12 cellular contexts compared by ENCODE assay signal in genomic region chr2:43193652-43193995, GRCh38. TPM values are rescaled to one million over a fixed set of nuclear protein-coding genes. Genes with fewer than 3 reads are reported as not detected.
A peak's percentile ranks its signal among the peaks of the same experiment; 100 is the strongest.
DNase-seq lines count a peak whose midpoint lies in the region; ATAC-seq and TF ChIP-seq lines count a peak whose summit lies in the region.
"Had no signal": no experiment of that assay in that cellular context is flagged by ENCODE, and none has a peak within 500 bp of the region (broad histone marks: within the 10 kb centered on the region; RNA-seq: fewer than 3 reads in every experiment).

No MANE protein-coding gene starts in this region.

- peak overlapping the region; percentile 93 for H3K27ac Mint-ChIP-seq in activated naive CD4-positive, alpha-beta T cell treated with anti-CD3 and anti-CD28 coated beads for 36 hours
- H3K27ac Mint-ChIP-seq in activated T-helper 17 cell treated with anti-CD3 and anti-CD28 coated beads, Interleukin-2, amount 50 U/mL, for 72 hours: peak overlapping the region; percentile 98

- H3K9me3 ChIP-seq in mesenchymal stem cell (ENCODE audit: control insufficient read depth, low read length) (no peaks in the 10 kb centered on the region), upper lobe of left lung (no peaks in the 10 kb centered on the region)

- no peak overlapping the region for H3K4me2 ChIP-seq in mesenchymal stem cell (ENCODE audit: low read length, poor library complexity, severe bottlenecking)
- H3K4me2 ChIP-seq: KMS-11 had no signal

- no peaks in the 10 kb centered on the region for H3K27me3 Mint-ChIP-seq in activated naive CD4-positive, alpha-beta T cell treated with anti-CD3 and anti-CD28 coated beads for 36 hours (ENCODE audit: low read depth)
- no peaks in the 10 kb centered on the region for H3K27me3 Mint-ChIP-seq in activated T-helper 17 cell treated with anti-CD3 and anti-CD28 coated beads, Interleukin-2, amount 50 U/mL, for 72 hours

- H2BK15ac ChIP-seq in mesenchymal stem cell (ENCODE audit: low read depth, poor library complexity, severe bottlenecking): no peak overlapping the region

- peak overlapping the region in 1 of 2 experiments; percentile 13 for H3K14ac ChIP-seq in mesenchymal stem cell (ENCODE audit: low read length in 2 of 2)

- no peak overlapping the region for H2BK120ac ChIP-seq in mesenchymal stem cell (ENCODE audit: low read depth, low read length)

- H2BK5ac ChIP-seq in mesenchymal stem cell (ENCODE audit: low read depth, low read length, poor library complexity, severe bottlenecking): peak overlapping the region; percentile 54

- TF ChIP-seq EP300 in upper lobe of left lung (IDR thresholded peaks at IDR 0.05): no peak

- no peak overlapping the region for H3K4me3 ChIP-seq in mesenchymal stem cell (ENCODE audit: insufficient read depth in 1 of 2, low read depth in 1 of 2, low read length in 2 of 2)
- H3K4me3 ChIP-seq in upper lobe of left lung: no peak overlapping the region
- H3K4me3 ChIP-seq: coronary artery had no signal

- H3K9me3 Mint-ChIP-seq in activated naive CD4-positive, alpha-beta T cell treated with anti-CD3 and anti-CD28 coated beads for 36 hours: no peaks in the 10 kb centered on the region
- H3K9me3 Mint-ChIP-seq in activated T-helper 17 cell treated with anti-CD3 and anti-CD28 coated beads, Interleukin-2, amount 50 U/mL, for 72 hours: no peaks in the 10 kb centered on the region

- H3K4ac ChIP-seq in mesenchymal stem cell (ENCODE audit: low read depth in 1 of 2, low read length in 2 of 2): no peak overlapping the region

- CTCF ChIA-PET in activated naive CD4-positive, alpha-beta T cell treated with anti-CD3 and anti-CD28 coated beads for 36 hours (lab: Charles Lee): interaction anchor here (0.9 to 4.9 kb wide), 6 partner anchors 16 to 61 kb away, joined by 3 to 23 read pairs (median 10); partner anchors contain the start of gene ZFP36L2

- peak overlapping the region; percentile 22 for H4K8ac ChIP-seq in mesenchymal stem cell (ENCODE audit: low read length)

- H2BK12ac ChIP-seq in mesenchymal stem cell (ENCODE audit: low read length in 2 of 2): peak overlapping the region in 1 of 2 experiments; percentile 70

- H3K36me3 ChIP-seq in mesenchymal stem cell (ENCODE audit: control insufficient read depth in 1 of 2, insufficient read depth in 2 of 2, low read depth in 1 of 2, low read length in 2 of 2): peaks cover 0 to 3% of the 10 kb centered on the region in 2 experiments
- H3K36me3 ChIP-seq in upper lobe of left lung: no peaks in the 10 kb centered on the region

- TF ChIP-seq CTCF in upper lobe of left lung (IDR thresholded peaks at IDR 0.05): no peak

- H3K4me1 ChIP-seq in mesenchymal stem cell (ENCODE audit: control insufficient read depth, insufficient read depth, low read depth, low read length) (peaks cover 51% of the 10 kb centered on the region), upper lobe of left lung (peaks cover 8 to 25% (median 22%) of the 10 kb centered on the region in 4 donors)
- H3K4me1 ChIP-seq: parathyroid adenoma had no signal

- H3K27me3 ChIP-seq in mesenchymal stem cell (ENCODE audit: control insufficient read depth in 1 of 2, insufficient read depth in 1 of 2, low read length in 2 of 2): no peaks in the 10 kb centered on the region
- no peaks in the 10 kb centered on the region for H3K27me3 ChIP-seq in upper lobe of left lung

- H3K9ac ChIP-seq in mesenchymal stem cell (ENCODE audit: low read length): no peak overlapping the region
- H3K9ac ChIP-seq: KMS-11, parathyroid adenoma had no signal

- DNase-seq in activated naive CD4-positive, alpha-beta T cell treated with anti-CD3 and anti-CD28 coated beads for 36 hours: no peak
- no peak for DNase-seq in activated naive CD4-positive, alpha-beta T cell treated with Interleukin-2 at 50 U/mL for 16 hours
- DNase-seq in mesenchymal stem cell: no peak
- no peak for DNase-seq in upper lobe of left lung
- DNase-seq in foreskin melanocyte: no peak
- DNase-seq in NCI-H748 treated with DMSO at 0.1 percent for 48 hours (lab: John Stamatoyannopoulos, UW): no peak

- H3K18ac ChIP-seq in mesenchymal stem cell (ENCODE audit: low read depth in 1 of 2, low read length in 2 of 2): peak overlapping the region; percentile 14 to 37

- no peak overlapping the region for H4K91ac ChIP-seq in mesenchymal stem cell (ENCODE audit: low read length)

- ATAC-seq in activated T-helper 17 cell treated with anti-CD3 and anti-CD28 coated beads, Interleukin-2, amount 50 U/mL, for 72 hours (replicated peaks): no peak
- ATAC-seq in upper lobe of left lung (ENCODE audit: low FRiP score in 2 of 2): no peak
- no peak for ATAC-seq in GM18517 (IDR thresholded peaks at IDR 0.05; ENCODE audit: unreplicated experiment)
- ATAC-seq: Panc1 had no signal

- H3K23ac ChIP-seq in mesenchymal stem cell (ENCODE audit: low read length in 2 of 2): no peak overlapping the region

- 50% methylated on average over 1 of the region's 2 CpGs for WGBS in mesenchymal stem cell
- WGBS in upper lobe of left lung, 2 donors: 32 to 44% methylated on average over 2 of the region's 2 CpGs

- intact Hi-C loops in activated naive CD4-positive, alpha-beta T cell treated with anti-CD3 and anti-CD28 coated beads for 36 hours (cut with micrococcal nuclease): no loop called here

- H2AFZ ChIP-seq in mesenchymal stem cell (ENCODE audit: low read depth, low read length): no peak overlapping the region
- H2AFZ ChIP-seq: parathyroid adenoma had no signal

- H3K4me1 Mint-ChIP-seq in activated naive CD4-positive, alpha-beta T cell treated with anti-CD3 and anti-CD28 coated beads for 36 hours (ENCODE audit: low read depth): peaks cover 57% of the 10 kb centered on the region
- peaks cover 36% of the 10 kb centered on the region for H3K4me1 Mint-ChIP-seq in activated T-helper 17 cell treated with anti-CD3 and anti-CD28 coated beads, Interleukin-2, amount 50 U/mL, for 72 hours

- peak overlapping the region; percentile 99 for H2AK5ac ChIP-seq in mesenchymal stem cell (ENCODE audit: low read length, severe bottlenecking)

- H3K27ac ChIP-seq in mesenchymal stem cell (ENCODE audit: low read length, poor library complexity, severe bottlenecking): peak overlapping the region; percentile 72
- H3K27ac ChIP-seq in upper lobe of left lung: peak overlapping the region; percentile 31 to 76 (median 54)
- H3K27ac ChIP-seq: coronary artery, KMS-11, parathyroid adenoma had no signal

- peak overlapping the region; percentile 79 for H3K4me3 Mint-ChIP-seq in activated naive CD4-positive, alpha-beta T cell treated with anti-CD3 and anti-CD28 coated beads for 36 hours
- peak overlapping the region; percentile 91 for H3K4me3 Mint-ChIP-seq in activated T-helper 17 cell treated with anti-CD3 and anti-CD28 coated beads, Interleukin-2, amount 50 U/mL, for 72 hours

- TF ChIP-seq POLR2A in upper lobe of left lung (IDR thresholded peaks at IDR 0.05): no peak

- H3K79me1 ChIP-seq in mesenchymal stem cell (replicated peaks; ENCODE audit: low read length, poor library complexity, severe bottlenecking): no peaks in the 10 kb centered on the region

- peaks cover 2% of the 10 kb centered on the region for H3K36me3 Mint-ChIP-seq in activated naive CD4-positive, alpha-beta T cell treated with anti-CD3 and anti-CD28 coated beads for 36 hours (ENCODE audit: low read depth)
- H3K36me3 Mint-ChIP-seq in activated T-helper 17 cell treated with anti-CD3 and anti-CD28 coated beads, Interleukin-2, amount 50 U/mL, for 72 hours (ENCODE audit: low read depth): peaks cover 5% of the 10 kb centered on the region

RNA-seq across cellular contexts. Expression of gene ZFP36L2, which starts 32.8 kb away (rescaled TPM):
- total RNA-seq in activated naive CD4-positive, alpha-beta T cell treated with anti-CD3 and anti-CD28 coated beads for 36 hours: 10 to 100 TPM; 37.3 to 38.4 TPM
- 100 to 1,000 TPM in 1 of 2 donors, 10 to 100 TPM in 1; 57.8 to 185 TPM for total RNA-seq in activated T-helper 17 cell treated with anti-CD3 and anti-CD28 coated beads, Interleukin-2, amount 50 U/mL, for 72 hours
- polyA plus RNA-seq in mesenchymal stem cell (2013, experiment 1 of 2): 88.2 TPM
- 85.9 TPM for polyA plus RNA-seq in mesenchymal stem cell (2013, experiment 2 of 2)
- 100 to 1,000 TPM in 4 of 6 donors, 10 to 100 TPM in 2; 65.4 to 180 (median 127) TPM for total RNA-seq in upper lobe of left lung
